Comparison of ENCODE assay signal across 1 cellular context in genomic region chr11:62645934-62646824, GRCh38.
TF ChIP-seq lines count a peak whose summit lies in the region.

TSS of gene GANAB (minus strand) at chr11:62646613. CDS start at chr11:62646599, 14 bp downstream.

TF ChIP-seq in HepG2, 621 proteins besides CTCF, POLR2A, EP300 and RAD21 (continued from another document and continues in another):
- TF ChIP-seq ZNF670 (CRISPR knock-in tag; IDR thresholded peaks at IDR 0.05; ENCODE audit: borderline replicate concordance) (peak; percentile 73; the same call in 1 of the 2 replicates), MEIS1 (CRISPR knock-in tag; IDR thresholded peaks at IDR 0.05; ENCODE audit: borderline replicate concordance) (0 out of 2 replicates have a peak, but pooled peaks have one; percentile 15), GTF3A (CRISPR knock-in tag; conservative IDR thresholded peaks at IDR 0.05) (no peak), JUN (CRISPR knock-in tag; IDR thresholded peaks at IDR 0.05) (no peak), NR2C2 (CRISPR knock-in tag; IDR thresholded peaks at IDR 0.05; ENCODE audit: borderline replicate concordance) (peak; percentile 97), ZFP82 (CRISPR knock-in tag; IDR thresholded peaks at IDR 0.05; ENCODE audit: borderline replicate concordance) (peak; percentile 85), YEATS2 (CRISPR knock-in tag; IDR thresholded peaks at IDR 0.05; ENCODE audit: borderline replicate concordance) (0 out of 2 replicates have a peak, but pooled peaks have one; percentile 33), ATF6 (CRISPR knock-in tag; conservative IDR thresholded peaks at IDR 0.05) (no peak), TGIF2 (CRISPR knock-in tag; IDR thresholded peaks at IDR 0.05) (peak; percentile 74), GPN1 (CRISPR knock-in tag; IDR thresholded peaks at IDR 0.05; ENCODE audit: borderline replicate concordance) (0 out of 2 replicates have a peak, but pooled peaks have one; percentile 16), KMT2B (CRISPR knock-in tag; IDR thresholded peaks at IDR 0.05) (peak; percentile 66; the same call in 1 of the 2 replicates), POGZ (CRISPR knock-in tag; IDR thresholded peaks at IDR 0.05) (0 out of 2 replicates have a peak, but pooled peaks have one; percentile 30), ZNF317 (CRISPR knock-in tag; IDR thresholded peaks at IDR 0.05) (peak; percentile 61; the same call in 1 of the 2 replicates), ETV5 (CRISPR knock-in tag; IDR thresholded peaks at IDR 0.05; ENCODE audit: borderline replicate concordance) (peak; percentile 53; the same call in 1 of the 2 replicates), SIX1 (CRISPR knock-in tag; IDR thresholded peaks at IDR 0.05; ENCODE audit: borderline replicate concordance) (no peak), ZBTB38 (CRISPR knock-in tag; IDR thresholded peaks at IDR 0.05) (peak; percentile 33; the same call in 1 of the 2 replicates), BHLHE40 (IDR thresholded peaks at IDR 0.05; ENCODE audit: low read length) (peak; percentile 52; the same call in 1 of the 2 replicates), MAFK (conservative IDR thresholded peaks at IDR 0.05 in 1 of 2, IDR thresholded peaks at IDR 0.05 in 1 of 2; ENCODE audit: low read length in 2 of 2) (no peak), ZSCAN29 (CRISPR knock-in tag; conservative IDR thresholded peaks at IDR 0.05) (no peak), BRCA1 (CRISPR knock-in tag; IDR thresholded peaks at IDR 0.05) (no peak), DPF2 (CRISPR knock-in tag; IDR thresholded peaks at IDR 0.05; ENCODE audit: borderline replicate concordance, low read depth) (no peak), ZNF382 (CRISPR knock-in tag; IDR thresholded peaks at IDR 0.05; ENCODE audit: borderline replicate concordance) (no peak), TAF15 (IDR thresholded peaks at IDR 0.05; ENCODE audit: low read depth, low read length, poor library complexity, severe bottlenecking) (peak; percentile 96), NR2F6 (IDR thresholded peaks at IDR 0.05) (peak; percentile 80; the same call in 1 of the 2 replicates), NR2F6 (CRISPR knock-in tag; IDR thresholded peaks at IDR 0.05) (peak; percentile 85), GATA4 (IDR thresholded peaks at IDR 0.05; ENCODE audit: borderline replicate concordance, low read depth) (peak; percentile 16; the same call in 1 of the 2 replicates), ARID5B (CRISPR knock-in tag; IDR thresholded peaks at IDR 0.05) (peak; percentile 29; the same call in 1 of the 2 replicates), ZNF30 (CRISPR knock-in tag; IDR thresholded peaks at IDR 0.05) (peak; percentile 73; the same call in 1 of the 2 replicates), SMAD1 (CRISPR knock-in tag; IDR thresholded peaks at IDR 0.05; ENCODE audit: borderline replicate concordance, low read depth) (no peak; the same call in 1 of the 2 replicates), ZNF496 (CRISPR knock-in tag; IDR thresholded peaks at IDR 0.05; ENCODE audit: insufficient replicate concordance) (no peak), HDAC2 (CRISPR knock-in tag; IDR thresholded peaks at IDR 0.05) (0 out of 2 replicates have a peak, but pooled peaks have one; percentile 33), GLI4 (CRISPR knock-in tag; IDR thresholded peaks at IDR 0.05; ENCODE audit: borderline replicate concordance) (peak; percentile 52; the same call in 1 of the 2 replicates), SIN3A (IDR thresholded peaks at IDR 0.05; ENCODE audit: borderline replicate concordance, low read depth, low read length) (peak; percentile 91; the same call in 1 of the 2 replicates)
- TF ChIP-seq, protein P1, sequence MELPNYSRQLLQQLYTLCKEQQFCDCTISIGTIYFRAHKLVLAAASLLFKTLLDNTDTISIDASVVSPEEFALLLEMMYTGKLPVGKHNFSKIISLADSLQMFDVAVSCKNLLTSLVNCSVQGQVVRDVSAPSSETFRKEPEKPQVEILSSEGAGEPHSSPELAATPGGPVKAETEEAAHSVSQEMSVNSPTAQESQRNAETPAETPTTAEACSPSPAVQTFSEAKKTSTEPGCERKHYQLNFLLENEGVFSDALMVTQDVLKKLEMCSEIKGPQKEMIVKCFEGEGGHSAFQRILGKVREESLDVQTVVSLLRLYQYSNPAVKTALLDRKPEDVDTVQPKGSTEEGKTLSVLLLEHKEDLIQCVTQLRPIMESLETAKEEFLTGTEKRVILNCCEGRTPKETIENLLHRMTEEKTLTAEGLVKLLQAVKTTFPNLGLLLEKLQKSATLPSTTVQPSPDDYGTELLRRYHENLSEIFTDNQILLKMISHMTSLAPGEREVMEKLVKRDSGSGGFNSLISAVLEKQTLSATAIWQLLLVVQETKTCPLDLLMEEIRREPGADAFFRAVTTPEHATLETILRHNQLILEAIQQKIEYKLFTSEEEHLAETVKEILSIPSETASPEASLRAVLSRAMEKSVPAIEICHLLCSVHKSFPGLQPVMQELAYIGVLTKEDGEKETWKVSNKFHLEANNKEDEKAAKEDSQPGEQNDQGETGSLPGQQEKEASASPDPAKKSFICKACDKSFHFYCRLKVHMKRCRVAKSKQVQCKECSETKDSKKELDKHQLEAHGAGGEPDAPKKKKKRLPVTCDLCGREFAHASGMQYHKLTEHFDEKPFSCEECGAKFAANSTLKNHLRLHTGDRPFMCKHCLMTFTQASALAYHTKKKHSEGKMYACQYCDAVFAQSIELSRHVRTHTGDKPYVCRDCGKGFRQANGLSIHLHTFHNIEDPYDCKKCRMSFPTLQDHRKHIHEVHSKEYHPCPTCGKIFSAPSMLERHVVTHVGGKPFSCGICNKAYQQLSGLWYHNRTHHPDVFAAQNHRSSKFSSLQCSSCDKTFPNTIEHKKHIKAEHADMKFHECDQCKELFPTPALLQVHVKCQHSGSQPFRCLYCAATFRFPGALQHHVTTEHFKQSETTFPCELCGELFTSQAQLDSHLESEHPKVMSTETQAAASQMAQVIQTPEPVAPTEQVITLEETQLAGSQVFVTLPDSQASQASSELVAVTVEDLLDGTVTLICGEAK (IDR thresholded peaks at IDR 0.05): no peak
- TF ChIP-seq, protein P1 (CRISPR knock-in tag; IDR thresholded peaks at IDR 0.05): peak; percentile 38; the same call in 1 of the 2 replicates
- TF ChIP-seq, protein P2, sequence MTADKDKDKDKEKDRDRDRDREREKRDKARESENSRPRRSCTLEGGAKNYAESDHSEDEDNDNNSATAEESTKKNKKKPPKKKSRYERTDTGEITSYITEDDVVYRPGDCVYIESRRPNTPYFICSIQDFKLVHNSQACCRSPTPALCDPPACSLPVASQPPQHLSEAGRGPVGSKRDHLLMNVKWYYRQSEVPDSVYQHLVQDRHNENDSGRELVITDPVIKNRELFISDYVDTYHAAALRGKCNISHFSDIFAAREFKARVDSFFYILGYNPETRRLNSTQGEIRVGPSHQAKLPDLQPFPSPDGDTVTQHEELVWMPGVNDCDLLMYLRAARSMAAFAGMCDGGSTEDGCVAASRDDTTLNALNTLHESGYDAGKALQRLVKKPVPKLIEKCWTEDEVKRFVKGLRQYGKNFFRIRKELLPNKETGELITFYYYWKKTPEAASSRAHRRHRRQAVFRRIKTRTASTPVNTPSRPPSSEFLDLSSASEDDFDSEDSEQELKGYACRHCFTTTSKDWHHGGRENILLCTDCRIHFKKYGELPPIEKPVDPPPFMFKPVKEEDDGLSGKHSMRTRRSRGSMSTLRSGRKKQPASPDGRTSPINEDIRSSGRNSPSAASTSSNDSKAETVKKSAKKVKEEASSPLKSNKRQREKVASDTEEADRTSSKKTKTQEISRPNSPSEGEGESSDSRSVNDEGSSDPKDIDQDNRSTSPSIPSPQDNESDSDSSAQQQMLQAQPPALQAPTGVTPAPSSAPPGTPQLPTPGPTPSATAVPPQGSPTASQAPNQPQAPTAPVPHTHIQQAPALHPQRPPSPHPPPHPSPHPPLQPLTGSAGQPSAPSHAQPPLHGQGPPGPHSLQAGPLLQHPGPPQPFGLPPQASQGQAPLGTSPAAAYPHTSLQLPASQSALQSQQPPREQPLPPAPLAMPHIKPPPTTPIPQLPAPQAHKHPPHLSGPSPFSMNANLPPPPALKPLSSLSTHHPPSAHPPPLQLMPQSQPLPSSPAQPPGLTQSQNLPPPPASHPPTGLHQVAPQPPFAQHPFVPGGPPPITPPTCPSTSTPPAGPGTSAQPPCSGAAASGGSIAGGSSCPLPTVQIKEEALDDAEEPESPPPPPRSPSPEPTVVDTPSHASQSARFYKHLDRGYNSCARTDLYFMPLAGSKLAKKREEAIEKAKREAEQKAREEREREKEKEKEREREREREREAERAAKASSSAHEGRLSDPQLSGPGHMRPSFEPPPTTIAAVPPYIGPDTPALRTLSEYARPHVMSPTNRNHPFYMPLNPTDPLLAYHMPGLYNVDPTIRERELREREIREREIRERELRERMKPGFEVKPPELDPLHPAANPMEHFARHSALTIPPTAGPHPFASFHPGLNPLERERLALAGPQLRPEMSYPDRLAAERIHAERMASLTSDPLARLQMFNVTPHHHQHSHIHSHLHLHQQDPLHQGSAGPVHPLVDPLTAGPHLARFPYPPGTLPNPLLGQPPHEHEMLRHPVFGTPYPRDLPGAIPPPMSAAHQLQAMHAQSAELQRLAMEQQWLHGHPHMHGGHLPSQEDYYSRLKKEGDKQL (CRISPR knock-in tag; IDR thresholded peaks at IDR 0.05; ENCODE audit: low read depth): no peak
- TF ChIP-seq, protein P3, sequence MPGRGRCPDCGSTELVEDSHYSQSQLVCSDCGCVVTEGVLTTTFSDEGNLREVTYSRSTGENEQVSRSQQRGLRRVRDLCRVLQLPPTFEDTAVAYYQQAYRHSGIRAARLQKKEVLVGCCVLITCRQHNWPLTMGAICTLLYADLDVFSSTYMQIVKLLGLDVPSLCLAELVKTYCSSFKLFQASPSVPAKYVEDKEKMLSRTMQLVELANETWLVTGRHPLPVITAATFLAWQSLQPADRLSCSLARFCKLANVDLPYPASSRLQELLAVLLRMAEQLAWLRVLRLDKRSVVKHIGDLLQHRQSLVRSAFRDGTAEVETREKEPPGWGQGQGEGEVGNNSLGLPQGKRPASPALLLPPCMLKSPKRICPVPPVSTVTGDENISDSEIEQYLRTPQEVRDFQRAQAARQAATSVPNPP (CRISPR knock-in tag; IDR thresholded peaks at IDR 0.05): 0 out of 2 replicates have a peak, but pooled peaks have one; percentile 44
